Comparison of ENCODE assay signal across 19 cellular contexts in genomic region chr10:99403674-99404073, GRCh38. TPM values are rescaled to one million over a fixed set of nuclear protein-coding genes. Genes with fewer than 3 reads are reported as not detected.
DNase-seq lines count a peak whose midpoint lies in the region; ATAC-seq, FAIRE-seq and TF ChIP-seq lines count a peak whose summit lies in the region.
"Had no signal": no experiment of that assay in that cellular context is flagged by ENCODE, and none has a peak within 500 bp of the region (broad histone marks: within the 10 kb centered on the region; RNA-seq: fewer than 3 reads in every experiment).

No MANE protein-coding gene starts in this region.

- no peak overlapping the region for H2BK5ac ChIP-seq in IMR-90 (ENCODE audit: low read depth, low read length, poor library complexity, severe bottlenecking)

- H3K4ac ChIP-seq in IMR-90 (ENCODE audit: low read depth, low read length): no peak overlapping the region

- no peak overlapping the region for H3K23ac ChIP-seq in IMR-90 (ENCODE audit: low read depth, low read length)

- in situ Hi-C loops in IMR-90 (cut with MboI; ENCODE audit: low sequenced_read_pairs) (no loop called here), GM12878 (cut with MboI) (no loop called here)

- no peak for FAIRE-seq in GM12878 (lab: Jason Lieb, UNC)

- H2BK20ac ChIP-seq in IMR-90 (ENCODE audit: low read depth, low read length): no peak overlapping the region

- H3K14ac ChIP-seq in IMR-90 (replicated peaks; ENCODE audit: low read depth, low read length): no peak overlapping the region

- H4K20me1 ChIP-seq in IMR-90 (ENCODE audit: insufficient read depth, low read length) (no peaks in the 10 kb centered on the region), GM12878 (ENCODE audit: control insufficient read depth, insufficient read depth) (no peaks in the 10 kb centered on the region)

- SMC1A ChIA-PET in GM12878 (lab: Charles Lee; ENCODE audit: uncharacterized antibody, unreplicated experiment): interaction anchor here (1.6 kb wide), 1 partner anchor 12 kb away, joined by 6 read pairs; no protein-coding TSS in a partner anchor

- no peaks in the 10 kb centered on the region for H3K79me2 ChIP-seq in GM12878 (ENCODE audit: control insufficient read depth, insufficient read depth, low read length)

- H3K18ac ChIP-seq in IMR-90 (ENCODE audit: low read depth, low read length): no peak overlapping the region

- dilution Hi-C loops in IMR-90 (cut with HindIII; ENCODE audit: low sequenced_read_pairs, unreplicated experiment): no loop called here

- TF ChIP-seq RAD21 in IMR-90 (IDR thresholded peaks at IDR 0.05; ENCODE audit: low read length): no peak
- no peak for TF ChIP-seq RAD21 in GM12878 (IDR thresholded peaks at IDR 0.05; ENCODE audit: insufficient read depth, low read depth, low read length)

- no peak for TF ChIP-seq EP300 in GM12878 (IDR thresholded peaks at IDR 0.05; ENCODE audit: borderline replicate concordance in 1 of 2, control insufficient read depth in 1 of 2, low read depth in 2 of 2, low read length in 2 of 2)

- POLR2A ChIA-PET in IMR-90 (lab: Charles Lee; ENCODE audit: unreplicated experiment) (no interaction called here), GM12878 (lab: Charles Lee) (no interaction called here)

- CTCF ChIA-PET in IMR-90 (lab: Yijun Ruan, JAX): no interaction called here
- CTCF ChIA-PET in GM12878 (lab: Yijun Ruan, JAX): interaction anchor here (3.2 kb wide), 1 partner anchor 32 kb away, joined by 15 read pairs; no protein-coding TSS in a partner anchor

- H2AFZ ChIP-seq in IMR-90 (replicated peaks; ENCODE audit: low read length, poor library complexity) (no peak overlapping the region), GM12878 (ENCODE audit: control insufficient read depth, low read depth, low read length) (no peak overlapping the region)

- RAD21 ChIA-PET in GM12878 (lab: Charles Lee; ENCODE audit: unreplicated experiment): interaction anchor here (0.6 kb wide), 1 partner anchor 211 kb away, joined by 3 read pairs; no protein-coding TSS in a partner anchor

- no peak overlapping the region for H2AK5ac ChIP-seq in IMR-90 (ENCODE audit: low read depth, low read length)

- no peak overlapping the region for H3K56ac ChIP-seq in IMR-90 (ENCODE audit: extremely low read depth, insufficient read depth, low read length)

- H4K5ac ChIP-seq in IMR-90 (ENCODE audit: low read depth, low read length): no peak overlapping the region

- BruUV-seq in IMR-90 (replicated peaks; lab: Mats Ljungman, UMichigan) (no TSS peak), GM12878 (replicated peaks; lab: Mats Ljungman, UMichigan) (no TSS peak)

- H4K8ac ChIP-seq in IMR-90 (ENCODE audit: low read depth in 2 of 2, low read length in 2 of 2): no peak overlapping the region

- intact Hi-C loops in IMR-90 (cut with micrococcal nuclease) (no loop called here), GM12878 (cut with micrococcal nuclease; ENCODE audit: unreplicated experiment) (no loop called here)

- H2BK120ac ChIP-seq in IMR-90 (ENCODE audit: low read depth, low read length): no peak overlapping the region

- H4K91ac ChIP-seq in IMR-90 (ENCODE audit: insufficient read depth, low read depth, low read length): no peak overlapping the region

- H3K9ac ChIP-seq in IMR-90 (ENCODE audit: low read depth, low read length) (no peak overlapping the region), GM12878 (ENCODE audit: control insufficient read depth, insufficient read depth, low read length) (no peak overlapping the region)

- ATAC-seq in GM21737 (IDR thresholded peaks at IDR 0.05; ENCODE audit: unreplicated experiment): peak; percentile 65
- ATAC-seq in IMR-90 (ENCODE audit: low read depth): no peak
- no peak for ATAC-seq in GM12878
- no peak for ATAC-seq in HG03457 (IDR thresholded peaks at IDR 0.05; ENCODE audit: unreplicated experiment)
- ATAC-seq: activated CD4-positive, alpha-beta T cell treated with anti-CD3 and anti-CD28 coated beads for 36 hours; gastroesophageal sphincter; stimulated activated memory B cell treated with anti-CD40 and anti-IgM and Interleukin-4, amounts not matched to agents 10 μg/mL and 1 μg/mL and 100 μg/mL, for 72 hours had no signal

- WGBS in IMR-90 (ENCODE audit: extremely low coverage in 2 of 2, insufficient read length in 1 of 2), 2 experiments: 90 to 100% methylated on average over 1 to 2 of the region's 9 CpGs
- WGBS in GM12878 (ENCODE audit: insufficient coverage, insufficient replicate concordance, low lambda C conversion rate, missing lambda C conversion rate): 42% methylated on average over 9 of the region's 9 CpGs

- peaks cover 9% of the 10 kb centered on the region; the same call in 1 of the 2 replicates for H3K9me1 ChIP-seq in IMR-90 (ENCODE audit: insufficient read depth, low read length)

- H3K36me3 ChIP-seq in IMR-90 (ENCODE audit: control insufficient read depth, insufficient read depth, low read length) (peaks cover 32% of the 10 kb centered on the region), GM12878 (ENCODE audit: control insufficient read depth in 2 of 2, insufficient read depth in 2 of 2, low read length in 1 of 2) (peaks cover 23 to 24% of the 10 kb centered on the region in 2 experiments)

- H3K4me3 ChIP-seq in IMR-90 (ENCODE audit: insufficient read depth, low read depth, low read length) (no peak overlapping the region), GM12878 (no peak overlapping the region)
- H3K4me3 ChIP-seq: colonic mucosa, gastroesophageal sphincter, tibial nerve had no signal

- H3K4me1 ChIP-seq in IMR-90 (ENCODE audit: control insufficient read depth, insufficient read depth, low read length) (no peaks in the 10 kb centered on the region), GM12878 (ENCODE audit: control insufficient read depth, insufficient read depth, low read length) (no peaks in the 10 kb centered on the region)
- H3K4me1 ChIP-seq: BE2C, colonic mucosa, gastroesophageal sphincter, tibial nerve had no signal

- H3K27me3 ChIP-seq in IMR-90 (ENCODE audit: control insufficient read depth, insufficient read depth, low read length) (no peaks in the 10 kb centered on the region), GM12878 (replicated peaks in 1 of 2; ENCODE audit: control insufficient read depth in 2 of 2, insufficient read depth in 2 of 2, low read length in 1 of 2) (no peaks in the 10 kb centered on the region)
- H3K27me3 ChIP-seq: BE2C, colonic mucosa, gastroesophageal sphincter, tibial nerve had no signal

- peak; percentile 6 for DNase-seq in IMR-90
- DNase-seq in GM12878 (ENCODE audit: low read depth, low spot score): no peak
- DNase-seq in pulmonary artery endothelial cell (ENCODE audit: low read depth, low spot score): peak; percentile 59
- DNase-seq in HUDEP-2 (lab: John Stamatoyannopoulos, UW; ENCODE audit: unreplicated experiment in 76 of 76): no peak
- DNase-seq in foreskin melanocyte: no peak
- DNase-seq: activated CD4-positive, alpha-beta T cell treated with anti-CD3 and anti-CD28 coated beads for 36 hours; activated CD8-positive, alpha-beta memory T cell treated with anti-CD3 and anti-CD28 coated beads, Interleukin-2, amount 50 U/mL, for 4 hours; activated naive CD4-positive, alpha-beta T cell; aorta; BE2C; colonic mucosa; NCI-H1105; SHP77; stimulated activated CD4-positive, alpha-beta T cell treated with anti-CD3 and anti-CD28 coated beads, Interleukin-12 subunit alpha, Interleukin-12 subunit beta, amount 100 ng/mL, for 4 hours had no signal

- no peak overlapping the region for H2AK9ac ChIP-seq in IMR-90 (replicated peaks; ENCODE audit: low read depth, low read length, poor library complexity)

- H3K27ac ChIP-seq in IMR-90 (ENCODE audit: insufficient read depth, low read length) (no peak overlapping the region), GM12878 (ENCODE audit: control insufficient read depth, insufficient read depth) (no peak overlapping the region)
- H3K27ac ChIP-seq: colonic mucosa, gastroesophageal sphincter, tibial nerve had no signal

- no peak overlapping the region for H2BK15ac ChIP-seq in IMR-90 (ENCODE audit: low read depth, low read length)

- H3K79me1 ChIP-seq in IMR-90 (ENCODE audit: low read depth in 1 of 2, low read length in 2 of 2): peaks cover 0 to 9% of the 10 kb centered on the region in 2 experiments; a peak in 3 of 4 replicates

- TF ChIP-seq CTCF in IMR-90 (conservative IDR thresholded peaks at IDR 0.05; ENCODE audit: low read depth, low read length) (no peak), GM12878 (IDR thresholded peaks at IDR 0.05 in 2 of 3, conservative IDR thresholded peaks at IDR 0.05 in 1 of 3; ENCODE audit: control insufficient read depth in 2 of 3, extremely low read depth in 1 of 3, insufficient read depth in 1 of 3, low read depth in 3 of 3, low read length in 3 of 3) (no peak)

- H3K9me3 ChIP-seq in IMR-90 (ENCODE audit: control insufficient read depth, insufficient read depth, low read length) (no peaks in the 10 kb centered on the region), GM12878 (replicated peaks; ENCODE audit: control insufficient read depth, insufficient read depth, low read length) (no peaks in the 10 kb centered on the region)
- H3K9me3 ChIP-seq: BE2C, colonic mucosa, gastroesophageal sphincter, tibial nerve had no signal

- TF ChIP-seq POLR2A in IMR-90 (IDR thresholded peaks at IDR 0.05; ENCODE audit: low read depth, low read length) (no peak), GM12878 (IDR thresholded peaks at IDR 0.05; ENCODE audit: low read depth, low read length) (no peak)

- H3K4me2 ChIP-seq in IMR-90 (ENCODE audit: low read depth, low read length): no peak overlapping the region
- H3K4me2 ChIP-seq in GM12878 (ENCODE audit: control insufficient read depth, insufficient read depth): no peak overlapping the region

RNA-seq across cellular contexts. Expression of gene GOT1, which starts 26.8 kb away (rescaled TPM):
- total RNA-seq in IMR-90 (2012; rRNA removed) (38.6 and 46.1 TPM in 2 replicates), GM12878 (2014; rRNA removed) (37.1 and 42.2 TPM in 2 replicates), GM12878 (2014; rRNA removed; fragmentation: Illumina TruSeq; extraction: Trizol) (32.5 and 34.5 TPM in 2 replicates), GM12878 (2021) (35.6 and 36.4 TPM in 2 replicates), pulmonary artery endothelial cell (29.6 and 37.7 TPM in 2 replicates)
- polyA plus RNA-seq in IMR-90 (2012; rRNA removed) (29.2 and 29.4 TPM in 2 replicates), GM12878 (2011; rRNA removed) (30.1 and 44.4 TPM in 2 replicates), GM12878 (2014; fragmentation: Illumina TruSeq; extraction: Trizol) (63.6 and 92.0 TPM in 2 replicates), GM12878 (2014; fragmentation: Nextera tagmentation; extraction: Ambion mirVana) (10 to 100 TPM; 56.2 to 58.4 TPM), GM12878 (2014; rRNA removed) (33.8 and 38.9 TPM in 2 replicates), GM12878 (2016; fragmentation: Nextera tagmentation; extraction: Ambion mirVana) (10 to 100 TPM; 67.4 to 67.5 TPM)
- 11.5 and 14.4 TPM in 2 replicates for polyA plus RNA-seq in IMR-90 (2012; cell fraction: cytosol; rRNA removed)
- polyA plus RNA-seq in IMR-90 (2012; cell fraction: nucleus; rRNA removed; ENCODE audit: low replicate concordance): 9.2 and 22.7 TPM in 2 replicates
- total RNA-seq in GM12878 (2013; cell fraction: nucleolus; rRNA removed): 12.0 and 14.6 TPM in 2 replicates
- 11.6 TPM for polyA plus RNA-seq in GM12878 (2011; ENCODE audit: low read depth)
- 29.8 and 32.9 TPM in 2 replicates for polyA plus RNA-seq in GM12878 (2011; cell fraction: cytosol; rRNA removed)
- polyA plus RNA-seq in GM12878 (2011; cell fraction: nucleus; rRNA removed): 25.0 and 28.5 TPM in 2 replicates
- polyA plus RNA-seq in GM12878 (2012): 19.6 and 21.8 TPM in 2 replicates
- 31.3 and 32.6 TPM in 2 replicates for polyA minus RNA-seq in GM12878 (2011; rRNA and poly(A)+ RNA removed)
- 9.8 and 10.5 TPM in 2 replicates for polyA minus RNA-seq in GM12878 (2011; cell fraction: cytosol; rRNA and poly(A)+ RNA removed)
- 10.0 and 10.6 TPM in 2 replicates for polyA minus RNA-seq in GM12878 (2011; cell fraction: nucleus; rRNA and poly(A)+ RNA removed)

Comparison
In these comparisons a context has a peak if more than half of its experiments do, and no peak if none do; other contexts are left out.
1. DNase-seq: peak in IMR-90 (single experiment) and pulmonary artery endothelial cell (single experiment); none in GM12878 (single experiment), HUDEP-2 (0 of 76) and foreskin melanocyte (single experiment).